Comparison of ENCODE assay signal across 12 cellular contexts in the genomic region with DNA sequence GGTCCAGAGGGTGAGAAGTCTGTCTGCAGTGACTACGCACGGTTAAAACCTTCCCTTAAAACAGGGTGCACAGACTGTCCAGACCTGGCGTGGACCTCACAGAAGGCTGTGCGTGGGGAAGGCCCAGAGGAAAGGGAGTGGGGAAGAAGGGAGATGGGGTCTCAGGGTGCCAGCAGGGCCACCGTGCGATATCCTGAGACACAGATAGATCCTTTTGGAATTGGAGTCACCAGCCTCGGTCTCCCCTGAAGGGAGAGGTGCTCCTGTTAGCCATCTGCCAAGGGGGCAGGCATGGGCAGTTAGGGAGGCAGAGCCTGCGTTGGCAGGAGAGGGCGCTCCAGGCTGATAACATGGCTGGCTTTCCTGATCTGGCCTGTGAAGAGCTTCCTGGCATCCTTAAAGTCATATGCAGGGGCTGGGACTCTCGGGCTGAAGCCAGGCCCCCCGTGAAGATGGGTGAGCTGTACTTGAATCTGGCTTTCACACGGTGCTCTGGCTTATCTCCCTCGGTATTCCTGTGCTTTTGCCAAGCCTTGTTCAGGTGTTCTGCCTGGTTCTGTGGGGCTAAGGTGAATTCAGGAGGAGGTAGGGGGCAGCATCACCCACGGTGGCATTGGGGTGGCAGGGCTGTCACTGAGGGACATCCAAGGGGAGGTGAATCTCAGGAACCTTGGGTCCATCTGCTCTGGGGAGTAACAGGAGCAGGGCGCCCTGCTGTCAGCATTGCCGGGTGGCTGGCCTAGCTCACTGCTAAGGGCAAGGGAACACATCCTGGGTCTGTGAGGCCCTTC.
DNase-seq lines count a peak whose midpoint lies in the region; ATAC-seq and TF ChIP-seq lines count a peak whose summit lies in the region.
"Had no signal": no experiment of that assay in that cellular context is flagged by ENCODE, and none has a peak within 500 bp of the region (broad histone marks: within the 10 kb centered on the region; RNA-seq: fewer than 3 reads in every experiment).

No MANE protein-coding gene starts in this region.

- no peak overlapping the region for H2BK20ac ChIP-seq in H9 (ENCODE audit: low read depth, low read length, poor library complexity, severe bottlenecking)

- no peak overlapping the region for H4K91ac ChIP-seq in H9 (ENCODE audit: insufficient read length, low read depth, low read length)

- H3K9me3 Mint-ChIP-seq in H9: no peaks in the 10 kb centered on the region

- H4K20me1 ChIP-seq in H9 (ENCODE audit: control insufficient read depth, insufficient read depth, insufficient read length): no peaks in the 10 kb centered on the region

- H3K9me3 ChIP-seq in H9 (ENCODE audit: control insufficient read depth, low read depth, low read length): no peaks in the 10 kb centered on the region
- H3K9me3 ChIP-seq: neutrophil had no signal

- H3K79me1 ChIP-seq in H9 (ENCODE audit: insufficient read depth, low read depth, low read length, poor library complexity, severe bottlenecking): no peaks in the 10 kb centered on the region

- H2BK12ac ChIP-seq in H9 (ENCODE audit: insufficient read length, low read depth, low read length): no peak overlapping the region

- no peak overlapping the region for H2BK15ac ChIP-seq in H9 (ENCODE audit: low read depth, low read length)

- H2AK5ac ChIP-seq in H9 (ENCODE audit: insufficient read length, low read length): no peak overlapping the region

- H3K18ac ChIP-seq in H9 (ENCODE audit: insufficient read length, low read depth, low read length): no peak overlapping the region

- H3T11ph ChIP-seq in H9 (ENCODE audit: low read length): no peak overlapping the region

- no peak overlapping the region for H3K56ac ChIP-seq in H9 (ENCODE audit: insufficient read length, low read depth, low read length)

- H3K79me2 ChIP-seq in H9 (ENCODE audit: insufficient read depth, low read length): no peaks in the 10 kb centered on the region

- H3K4me1 Mint-ChIP-seq in H9: peaks cover 7 to 9% of the 10 kb centered on the region in 2 experiments; a peak in 3 of 4 replicates

- H3K27me3 Mint-ChIP-seq in H9 (ENCODE audit: low read depth): no peaks in the 10 kb centered on the region; the same call in 1 of the 2 replicates

- H3K4ac ChIP-seq in H9 (ENCODE audit: low read depth, low read length): no peak overlapping the region

- no peak overlapping the region for H3K27ac Mint-ChIP-seq in H9

- no peaks in the 10 kb centered on the region for H3K27me3 ChIP-seq in H9 (ENCODE audit: insufficient read depth, low read length)

- no peaks in the 10 kb centered on the region for H3K23me2 ChIP-seq in H9 (ENCODE audit: insufficient read length, low read depth, low read length, poor library complexity, severe bottlenecking)

- H3K4me3 Mint-ChIP-seq in H9: no peak overlapping the region

- no peak overlapping the region for H3K27ac ChIP-seq in H9 (ENCODE audit: insufficient read length, low read depth, low read length)
- H3K27ac ChIP-seq in VCaP: no peak overlapping the region; the same call in 1 of the 2 replicates
- H3K27ac ChIP-seq: neutrophil had no signal

- peak; percentile 60 for DNase-seq in 8988T
- DNase-seq in H9: peak; percentile 69
- peak; percentile 55 for DNase-seq in islet precursor cell
- no peak for DNase-seq in cortex of kidney (lab: John Stamatoyannopoulos, UW)
- DNase-seq: erythroblast; NCI-H1436 treated with DMSO at 0.1 percent for 48 hours; stimulated activated naive CD4-positive, alpha-beta T cell treated with Interleukin-2 at 50 U/mL for 16 hours had no signal

- no peak overlapping the region for H2BK5ac ChIP-seq in H9 (ENCODE audit: insufficient read length, low read length)

- no peaks in the 10 kb centered on the region for H3K36me3 Mint-ChIP-seq in H9 (ENCODE audit: insufficient read depth in 1 of 3, low read depth in 3 of 3)

- no peak overlapping the region for H3K14ac ChIP-seq in H9 (ENCODE audit: insufficient read depth, low read length)

- H3K23ac ChIP-seq in H9 (ENCODE audit: insufficient read length, low read depth, low read length): no peak overlapping the region

- WGBS in H9 (ENCODE audit: extremely low coverage, insufficient read length, low lambda C conversion rate): no CpG with 5 or more reads among the region's 16 CpGs

- no peaks in the 10 kb centered on the region for H3K4me1 ChIP-seq in H9 (ENCODE audit: insufficient read depth, low read length)

- no peak overlapping the region for H4K5ac ChIP-seq in H9 (ENCODE audit: insufficient read length, low read depth, low read length)

- TF ChIP-seq CTCF in H9 (conservative IDR thresholded peaks at IDR 0.05): peak; percentile 67
- TF ChIP-seq CTCF in VCaP (conservative IDR thresholded peaks at IDR 0.05): peak; percentile 73

- H3K9ac ChIP-seq in H9 (ENCODE audit: extremely low read depth, insufficient read length, low read length): no peak overlapping the region

- H2BK120ac ChIP-seq in H9 (ENCODE audit: low read depth, low read length, poor library complexity, severe bottlenecking): no peak overlapping the region

- H4K8ac ChIP-seq in H9 (replicated peaks; ENCODE audit: insufficient read length, low read depth, low read length): no peak overlapping the region

- ATAC-seq in GM21528 (IDR thresholded peaks at IDR 0.05; ENCODE audit: low FRiP score, unreplicated experiment) (no peak), HG03521 (IDR thresholded peaks at IDR 0.05; ENCODE audit: unreplicated experiment) (no peak), GM18909 (IDR thresholded peaks at IDR 0.05; ENCODE audit: poor library complexity, unreplicated experiment) (no peak)

- H3K4me2 ChIP-seq in H9 (ENCODE audit: insufficient read depth, insufficient read length, low read length): no peak overlapping the region

- no peak overlapping the region for H2AFZ ChIP-seq in H9 (ENCODE audit: low read length)
